Comparison of ENCODE assay signal across 34 cellular contexts in the genomic region with DNA sequence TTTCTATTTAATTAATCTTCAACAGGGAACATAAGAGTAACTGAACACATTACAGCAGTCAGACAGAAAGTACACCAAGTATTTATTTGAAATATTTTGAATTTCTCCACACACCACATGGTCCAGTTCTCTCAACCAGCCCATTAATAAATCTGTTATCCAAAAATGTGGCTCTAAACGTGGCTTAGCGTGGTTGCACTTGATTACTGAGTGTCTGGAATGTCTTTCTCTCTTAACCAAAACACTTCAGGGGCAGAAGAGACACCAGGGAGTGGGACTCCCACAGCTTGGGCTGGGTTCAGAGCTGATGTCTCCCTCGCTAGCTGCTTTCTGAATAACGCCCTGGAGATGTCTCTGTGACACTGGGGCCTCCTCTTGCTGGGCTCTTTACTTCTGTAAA. TPM values are rescaled to one million over a fixed set of nuclear protein-coding genes. Genes with fewer than 3 reads are reported as not detected.
DNase-seq lines count a peak whose midpoint lies in the region; ATAC-seq, FAIRE-seq and TF ChIP-seq lines count a peak whose summit lies in the region.
"Had no signal": no experiment of that assay in that cellular context is flagged by ENCODE, and none has a peak within 500 bp of the region (broad histone marks: within the 10 kb centered on the region; RNA-seq: fewer than 3 reads in every experiment).

No MANE protein-coding gene starts in this region.

- DNase-seq in SK-N-SH (no peak), mucosa of gallbladder (ENCODE audit: low spot score) (peak; percentile 14), HAP-1 (ENCODE audit: low spot score in 2 of 2) (no peak), NCI-H526 treated with DMSO at 0.1 percent for 48 hours (lab: John Stamatoyannopoulos, UW) (no peak)
- DNase-seq in activated CD4-positive, alpha-beta T cell treated with anti-CD3 and anti-CD28 coated beads, Interleukin-2, amount 50 U/mL, for 48 hours = no peak
- DNase-seq: activated naive CD4-positive, alpha-beta T cell treated with anti-CD3 and anti-CD28 coated beads, Interleukin-2, amount 10 ng/mL, durations not matched to agents 7 days and 5 days; AML-193; amygdala; CD4-positive, alpha-beta T cell; effector CD4-positive, alpha-beta T cell; Kasumi-1; naive B cell; NCI-H1436; NCI-H2081 treated with DMSO at 0.1 percent for 48 hours; NCI-H2227 treated with DMSO at 0.1 percent for 48 hours; NCI-H526; NK-92 treated with Interleukin-12 subunit alpha and Interleukin-12 subunit beta, amount 100 ng/mL, for 24 hours; PC-3; stimulated activated CD4-positive, alpha-beta T cell treated with anti-CD3 and anti-CD28 coated beads, Interleukin-4, amount 100 ng/mL, for 1 hour; stomach; T-helper 2 cell; thyroid gland had no signal

- peaks cover 7 to 11% of the 10 kb centered on the region in 2 experiments; a peak in 3 of 4 replicates for H3K4me1 ChIP-seq in SK-N-SH (ENCODE audit: control insufficient read depth in 1 of 2, insufficient read depth in 2 of 2, low read depth in 1 of 2, low read length in 1 of 2)
- H3K4me1 ChIP-seq in HAP-1 = 0 out of 2 replicates have a peak, but pooled peaks cover 3% of the 10 kb centered on the region
- H3K4me1 ChIP-seq: prostate gland had no signal

- in situ Hi-C loops in HAP-1 (cut with MboI; ENCODE audit: low sequenced_read_pairs) = no loop called here

- TF ChIP-seq CTCF in SK-N-SH (IDR thresholded peaks at IDR 0.05) = no peak

- no peak overlapping the region for H3K9ac ChIP-seq in SK-N-SH

- CTCF ChIA-PET in SK-N-SH (lab: Yijun Ruan, JAX) = no interaction called here

- no peak for TF ChIP-seq EP300 in SK-N-SH (IDR thresholded peaks at IDR 0.05; ENCODE audit: borderline replicate concordance in 1 of 2, low read depth in 1 of 2, low read length in 1 of 2)

- no peak overlapping the region for H3K27ac ChIP-seq in SK-N-SH (ENCODE audit: low read depth in 2 of 2, low read length in 1 of 2)
- H3K27ac ChIP-seq: 22Rv1, prostate gland, stomach, thyroid gland had no signal

- peak; percentile 70 for FAIRE-seq in endometrium (lab: Jason Lieb, UNC)
- FAIRE-seq: bronchial epithelial cell, D721Med, GM12878, HepG2 had no signal

- no peaks in the 10 kb centered on the region for H3K9me2 ChIP-seq in SK-N-SH

- H3K4me3 ChIP-seq in SK-N-SH (ENCODE audit: low read depth in 2 of 2, low read length in 1 of 2) (no peak overlapping the region), HAP-1 (no peak overlapping the region)
- H3K4me3 ChIP-seq: GM12878, prostate gland, stomach, thyroid gland had no signal

- H3K36me3 ChIP-seq in SK-N-SH (replicated peaks in 1 of 2; ENCODE audit: control insufficient read depth in 1 of 2, insufficient read depth in 2 of 2, low read length in 1 of 2) (no peaks in the 10 kb centered on the region), HAP-1 (replicated peaks) (no peaks in the 10 kb centered on the region)
- H3K36me3 ChIP-seq: prostate gland, stomach, thyroid gland had no signal

- no peak overlapping the region for H2AFZ ChIP-seq in SK-N-SH (ENCODE audit: low read depth)

- no peaks in the 10 kb centered on the region for H4K20me1 ChIP-seq in SK-N-SH (ENCODE audit: insufficient read depth)

- POLR2A ChIA-PET in SK-N-SH (lab: Yijun Ruan, JAX) = no interaction called here

- WGBS in SK-N-SH (ENCODE audit: low lambda C conversion rate) = 57% methylated on average over 4 of the region's 4 CpGs

- H3K79me2 ChIP-seq in SK-N-SH (ENCODE audit: insufficient read depth) = no peaks in the 10 kb centered on the region

- TF ChIP-seq RAD21 in SK-N-SH (IDR thresholded peaks at IDR 0.05; ENCODE audit: low read length) = no peak

- no peaks in the 10 kb centered on the region for H3K9me3 ChIP-seq in SK-N-SH
- no peaks in the 10 kb centered on the region for H3K9me3 ChIP-seq in HAP-1
- H3K9me3 ChIP-seq: prostate gland, stomach, thyroid gland had no signal

- no peaks in the 10 kb centered on the region for H3F3A ChIP-seq in SK-N-SH (replicated peaks; ENCODE audit: insufficient read depth)

- H3K27me3 ChIP-seq in SK-N-SH (ENCODE audit: insufficient read depth) = no peaks in the 10 kb centered on the region; the same call in 1 of the 2 replicates
- H3K27me3 ChIP-seq in HAP-1 (ENCODE audit: low read depth) = no peaks in the 10 kb centered on the region
- H3K27me3 ChIP-seq: thyroid gland had no signal

- no peak overlapping the region for H3K4me2 ChIP-seq in SK-N-SH

- peak; percentile 52; the same call in 2 of the 3 replicates for ATAC-seq in SK-N-SH treated with all-trans-retinoic acid at 6 μM for 48 hours
- ATAC-seq in HG02938 (IDR thresholded peaks at IDR 0.05; ENCODE audit: unreplicated experiment) = no peak
- ATAC-seq: GM12878, HCT116, HepG2, left lobe of liver, PC-3, sciatic nerve had no signal

TF ChIP-seq in SK-N-SH treated with all-trans-retinoic acid at 6 μM for 48 hours, 23 proteins besides CTCF, POLR2A, EP300 and RAD21:
- TF ChIP-seq OSR1 (CRISPR knock-in tag; IDR thresholded peaks at IDR 0.05) = no peak
TF ChIP-seq in SK-N-SH treated with all-trans-retinoic acid at 6 μM for 48 hours: peak in this region for 0.

TF ChIP-seq in SK-N-SH, 30 proteins besides CTCF, POLR2A, EP300 and RAD21:
- TF ChIP-seq FOXM1 (IDR thresholded peaks at IDR 0.05; ENCODE audit: low read depth) (no peak), NRF1 (IDR thresholded peaks at IDR 0.05; ENCODE audit: low read depth, low read length) (no peak), POLR2AphosphoS5 (IDR thresholded peaks at IDR 0.05; ENCODE audit: low read depth, low read length) (no peak), TAF1 (IDR thresholded peaks at IDR 0.05; ENCODE audit: borderline replicate concordance, low read depth, low read length) (no peak)

RNA-seq across cellular contexts. Expression of gene FANCC, which starts 52.6 kb away (rescaled TPM):
- 3.5 and 4.5 TPM in 2 replicates for polyA plus RNA-seq in SK-N-SH (2012; rRNA removed)
- 3.2 and 3.7 TPM in 2 replicates for polyA plus RNA-seq in SK-N-SH (2012; cell fraction: cytosol; rRNA removed)
- 5.6 and 7.9 TPM in 2 replicates for polyA plus RNA-seq in SK-N-SH (2012; cell fraction: nucleus; rRNA removed)
- total RNA-seq in mucosa of gallbladder = 18.9 TPM
